1 cellular context compared by ENCODE assay signal in genomic region chr22:36386900-36387663, GRCh38.
TF ChIP-seq lines count a peak whose summit lies in the region.

No MANE protein-coding gene starts in this region.

TF ChIP-seq in GM12878, 131 proteins besides CTCF, POLR2A, EP300 and RAD21 (continued from another document):
- TF ChIP-seq ZNF592 (IDR thresholded peaks at IDR 0.05): 0 out of 2 replicates have a peak, but pooled peaks have one; percentile 20
- TF ChIP-seq ZNF217 (IDR thresholded peaks at IDR 0.05): no peak; the same call in none of the 2 replicates
- TF ChIP-seq HCFC1 (IDR thresholded peaks at IDR 0.05; ENCODE audit: low read length): peak; percentile 13; the same call in 1 of the 2 replicates
- TF ChIP-seq NRF1 (conservative IDR thresholded peaks at IDR 0.05; ENCODE audit: low read depth, low read length): no peak
- TF ChIP-seq IKZF2 (IDR thresholded peaks at IDR 0.05): peak; percentile 25 to 38; a peak in 2 of 4 replicates
- peak; percentile 96 for TF ChIP-seq IKZF1 (conservative IDR thresholded peaks at IDR 0.05)
- peak; percentile 58; the same call in 1 of the 2 replicates for TF ChIP-seq NBN (IDR thresholded peaks at IDR 0.05)
- no peak; the same call in 2 of the 3 replicates for TF ChIP-seq POU2F2 (IDR thresholded peaks at IDR 0.05; ENCODE audit: borderline replicate concordance, low read depth, low read length)
- TF ChIP-seq POLR2AphosphoS2 (IDR thresholded peaks at IDR 0.05; ENCODE audit: low read depth, low read length): 0 out of 2 replicates have a peak, but pooled peaks have one; percentile 23
- no peak for TF ChIP-seq WRNIP1 (IDR thresholded peaks at IDR 0.05; ENCODE audit: borderline replicate concordance, low read depth, low read length)
- TF ChIP-seq PAX5 (IDR thresholded peaks at IDR 0.05; ENCODE audit: borderline replicate concordance, low read depth, low read length): 0 out of 2 replicates have a peak, but pooled peaks have one; percentile 1
- TF ChIP-seq, protein P1, sequence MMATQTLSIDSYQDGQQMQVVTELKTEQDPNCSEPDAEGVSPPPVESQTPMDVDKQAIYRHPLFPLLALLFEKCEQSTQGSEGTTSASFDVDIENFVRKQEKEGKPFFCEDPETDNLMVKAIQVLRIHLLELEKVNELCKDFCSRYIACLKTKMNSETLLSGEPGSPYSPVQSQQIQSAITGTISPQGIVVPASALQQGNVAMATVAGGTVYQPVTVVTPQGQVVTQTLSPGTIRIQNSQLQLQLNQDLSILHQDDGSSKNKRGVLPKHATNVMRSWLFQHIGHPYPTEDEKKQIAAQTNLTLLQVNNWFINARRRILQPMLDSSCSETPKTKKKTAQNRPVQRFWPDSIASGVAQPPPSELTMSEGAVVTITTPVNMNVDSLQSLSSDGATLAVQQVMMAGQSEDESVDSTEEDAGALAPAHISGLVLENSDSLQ (IDR thresholded peaks at IDR 0.05): peak; percentile 25; the same call in 1 of the 2 replicates
- no peak for TF ChIP-seq RFX5 (IDR thresholded peaks at IDR 0.05; ENCODE audit: low read depth, low read length)
- TF ChIP-seq SMAD1 (IDR thresholded peaks at IDR 0.05; ENCODE audit: low read depth, partially characterized antibody): no peak
- TF ChIP-seq, protein P2, sequence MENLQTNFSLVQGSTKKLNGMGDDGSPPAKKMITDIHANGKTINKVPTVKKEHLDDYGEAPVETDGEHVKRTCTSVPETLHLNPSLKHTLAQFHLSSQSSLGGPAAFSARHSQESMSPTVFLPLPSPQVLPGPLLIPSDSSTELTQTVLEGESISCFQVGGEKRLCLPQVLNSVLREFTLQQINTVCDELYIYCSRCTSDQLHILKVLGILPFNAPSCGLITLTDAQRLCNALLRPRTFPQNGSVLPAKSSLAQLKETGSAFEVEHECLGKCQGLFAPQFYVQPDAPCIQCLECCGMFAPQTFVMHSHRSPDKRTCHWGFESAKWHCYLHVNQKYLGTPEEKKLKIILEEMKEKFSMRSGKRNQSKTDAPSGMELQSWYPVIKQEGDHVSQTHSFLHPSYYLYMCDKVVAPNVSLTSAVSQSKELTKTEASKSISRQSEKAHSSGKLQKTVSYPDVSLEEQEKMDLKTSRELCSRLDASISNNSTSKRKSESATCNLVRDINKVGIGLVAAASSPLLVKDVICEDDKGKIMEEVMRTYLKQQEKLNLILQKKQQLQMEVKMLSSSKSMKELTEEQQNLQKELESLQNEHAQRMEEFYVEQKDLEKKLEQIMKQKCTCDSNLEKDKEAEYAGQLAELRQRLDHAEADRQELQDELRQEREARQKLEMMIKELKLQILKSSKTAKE (IDR thresholded peaks at IDR 0.05; ENCODE audit: low read depth, poor library complexity, severe bottlenecking): peak; percentile 6
- TF ChIP-seq, protein P3, sequence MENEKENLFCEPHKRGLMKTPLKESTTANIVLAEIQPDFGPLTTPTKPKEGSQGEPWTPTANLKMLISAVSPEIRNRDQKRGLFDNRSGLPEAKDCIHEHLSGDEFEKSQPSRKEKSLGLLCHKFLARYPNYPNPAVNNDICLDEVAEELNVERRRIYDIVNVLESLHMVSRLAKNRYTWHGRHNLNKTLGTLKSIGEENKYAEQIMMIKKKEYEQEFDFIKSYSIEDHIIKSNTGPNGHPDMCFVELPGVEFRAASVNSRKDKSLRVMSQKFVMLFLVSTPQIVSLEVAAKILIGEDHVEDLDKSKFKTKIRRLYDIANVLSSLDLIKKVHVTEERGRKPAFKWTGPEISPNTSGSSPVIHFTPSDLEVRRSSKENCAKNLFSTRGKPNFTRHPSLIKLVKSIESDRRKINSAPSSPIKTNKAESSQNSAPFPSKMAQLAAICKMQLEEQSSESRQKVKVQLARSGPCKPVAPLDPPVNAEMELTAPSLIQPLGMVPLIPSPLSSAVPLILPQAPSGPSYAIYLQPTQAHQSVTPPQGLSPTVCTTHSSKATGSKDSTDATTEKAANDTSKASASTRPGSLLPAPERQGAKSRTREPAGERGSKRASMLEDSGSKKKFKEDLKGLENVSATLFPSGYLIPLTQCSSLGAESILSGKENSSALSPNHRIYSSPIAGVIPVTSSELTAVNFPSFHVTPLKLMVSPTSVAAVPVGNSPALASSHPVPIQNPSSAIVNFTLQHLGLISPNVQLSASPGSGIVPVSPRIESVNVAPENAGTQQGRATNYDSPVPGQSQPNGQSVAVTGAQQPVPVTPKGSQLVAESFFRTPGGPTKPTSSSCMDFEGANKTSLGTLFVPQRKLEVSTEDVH (IDR thresholded peaks at IDR 0.05; ENCODE audit: low read depth, partially characterized antibody): no peak
- TF ChIP-seq BACH1 (IDR thresholded peaks at IDR 0.05; ENCODE audit: borderline replicate concordance): 0 out of 2 replicates have a peak, but pooled peaks have one; percentile 8
- no peak for TF ChIP-seq RELA (IDR thresholded peaks at IDR 0.05; ENCODE audit: borderline replicate concordance, partially characterized antibody)
- no peak for TF ChIP-seq MTA3 (IDR thresholded peaks at IDR 0.05; ENCODE audit: borderline replicate concordance, low read length)
- TF ChIP-seq PML (IDR thresholded peaks at IDR 0.05; ENCODE audit: low read length): no peak
- TF ChIP-seq SREBF1 (IDR thresholded peaks at IDR 0.05; ENCODE audit: low read length): 0 out of 2 replicates have a peak, but pooled peaks have one; percentile 20
- TF ChIP-seq KLF5 (IDR thresholded peaks at IDR 0.05; ENCODE audit: partially characterized antibody): no peak
- TF ChIP-seq, protein P4, sequence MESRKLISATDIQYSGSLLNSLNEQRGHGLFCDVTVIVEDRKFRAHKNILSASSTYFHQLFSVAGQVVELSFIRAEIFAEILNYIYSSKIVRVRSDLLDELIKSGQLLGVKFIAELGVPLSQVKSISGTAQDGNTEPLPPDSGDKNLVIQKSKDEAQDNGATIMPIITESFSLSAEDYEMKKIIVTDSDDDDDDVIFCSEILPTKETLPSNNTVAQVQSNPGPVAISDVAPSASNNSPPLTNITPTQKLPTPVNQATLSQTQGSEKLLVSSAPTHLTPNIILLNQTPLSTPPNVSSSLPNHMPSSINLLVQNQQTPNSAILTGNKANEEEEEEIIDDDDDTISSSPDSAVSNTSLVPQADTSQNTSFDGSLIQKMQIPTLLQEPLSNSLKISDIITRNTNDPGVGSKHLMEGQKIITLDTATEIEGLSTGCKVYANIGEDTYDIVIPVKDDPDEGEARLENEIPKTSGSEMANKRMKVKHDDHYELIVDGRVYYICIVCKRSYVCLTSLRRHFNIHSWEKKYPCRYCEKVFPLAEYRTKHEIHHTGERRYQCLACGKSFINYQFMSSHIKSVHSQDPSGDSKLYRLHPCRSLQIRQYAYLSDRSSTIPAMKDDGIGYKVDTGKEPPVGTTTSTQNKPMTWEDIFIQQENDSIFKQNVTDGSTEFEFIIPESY (IDR thresholded peaks at IDR 0.05): no peak
- no peak for TF ChIP-seq MEF2B (IDR thresholded peaks at IDR 0.05; ENCODE audit: partially characterized antibody, poor library complexity, severe bottlenecking)
